Comparison of ENCODE assay signal across 15 cellular contexts in genomic region chr7:85135931-85136330, GRCh38. TPM values are rescaled to one million over a fixed set of nuclear protein-coding genes. Genes with fewer than 3 reads are reported as not detected.
DNase-seq lines count a peak whose midpoint lies in the region; ATAC-seq, FAIRE-seq and TF ChIP-seq lines count a peak whose summit lies in the region.
"Had no signal": no experiment of that assay in that cellular context is flagged by ENCODE, and none has a peak within 500 bp of the region (broad histone marks: within the 10 kb centered on the region; RNA-seq: fewer than 3 reads in every experiment).

No MANE protein-coding gene starts in this region.

- H2AFZ ChIP-seq in smooth muscle cell (ENCODE audit: low read depth), result no peak overlapping the region

- no peaks in the 10 kb centered on the region for H4K20me1 ChIP-seq in smooth muscle cell (ENCODE audit: low read depth)

- no peaks in the 10 kb centered on the region for H3K36me3 ChIP-seq in smooth muscle cell (ENCODE audit: low read depth)
- H3K36me3 ChIP-seq: esophagus squamous epithelium had no signal

- DNase-seq in H54 (ENCODE audit: insufficient read length, low spot score) (no peak), SW 1271 (lab: John Stamatoyannopoulos, UW) (peak; percentile 20 to 79), fibroblast of villous mesenchyme (ENCODE audit: low read depth) (peak; percentile 25), smooth muscle cell (lab: John Stamatoyannopoulos, UW; ENCODE audit: unreplicated experiment) (no peak), C1 segment of cervical spinal cord (lab: John Stamatoyannopoulos, UW) (no peak)
- DNase-seq: activated CD8-positive, alpha-beta T cell treated with anti-CD3 and anti-CD28 coated beads, Interleukin-2, amount 10 ng/mL, durations not matched to agents 7 days and 5 days; esophagus squamous epithelium; islet precursor cell; NCI-H1105; NCI-H524; right cardiac atrium had no signal

- H3K4me3 ChIP-seq in fibroblast of villous mesenchyme (ENCODE audit: low read depth, low read length) (no peak overlapping the region), smooth muscle cell (no peak overlapping the region)
- H3K4me3 ChIP-seq: esophagus squamous epithelium had no signal

- no peak for ATAC-seq in GM18858 (IDR thresholded peaks at IDR 0.05; ENCODE audit: unreplicated experiment)
- no peak for ATAC-seq in GM21723 (IDR thresholded peaks at IDR 0.05; ENCODE audit: unreplicated experiment)
- ATAC-seq: activated CD8-positive, alpha-beta T cell treated with anti-CD3 and anti-CD28 coated beads, Interleukin-2, amount 10 ng/mL, durations not matched to agents 7 days and 5 days; right cardiac atrium had no signal

- no peaks in the 10 kb centered on the region for H3K79me2 ChIP-seq in smooth muscle cell (ENCODE audit: low read depth)

- WGBS in smooth muscle cell (ENCODE audit: low lambda C conversion rate), result 46% methylated on average over 2 of the region's 2 CpGs

- H3K9ac ChIP-seq in smooth muscle cell (ENCODE audit: low read depth), result no peak overlapping the region

- peak overlapping the region; percentile 12 for H3K27ac ChIP-seq in smooth muscle cell (ENCODE audit: low read depth)
- H3K27ac ChIP-seq: esophagus squamous epithelium had no signal

- no peak for TF ChIP-seq POLR2A in H54 (IDR thresholded peaks at IDR 0.05; ENCODE audit: low read depth, low read length)

- H3K4me2 ChIP-seq in smooth muscle cell, result peak overlapping the region; percentile 49

- H3K9me3 ChIP-seq in smooth muscle cell (replicated peaks; ENCODE audit: low read depth), result no peaks in the 10 kb centered on the region
- H3K9me3 ChIP-seq: esophagus squamous epithelium had no signal

- H3K4me1 ChIP-seq in smooth muscle cell (ENCODE audit: low read depth), result peaks cover 7% of the 10 kb centered on the region
- H3K4me1 ChIP-seq: esophagus squamous epithelium had no signal

- TF ChIP-seq CTCF in fibroblast of villous mesenchyme (IDR thresholded peaks at IDR 0.05; ENCODE audit: insufficient read depth, low read depth, low read length), result no peak
- no peak for TF ChIP-seq CTCF in smooth muscle cell (IDR thresholded peaks at IDR 0.05; ENCODE audit: borderline replicate concordance, insufficient read depth, poor library complexity, severe bottlenecking)

- no peaks in the 10 kb centered on the region for H3K27me3 ChIP-seq in smooth muscle cell (ENCODE audit: low read depth)
- H3K27me3 ChIP-seq: esophagus squamous epithelium had no signal

- FAIRE-seq in H54 (lab: Jason Lieb, UNC), result peak; percentile 38
- FAIRE-seq: D721Med had no signal

- H3F3A ChIP-seq in smooth muscle cell (ENCODE audit: low read depth), result no peaks in the 10 kb centered on the region

RNA-seq across cellular contexts. Expression of gene SEMA3D, which starts 50.9 kb away (rescaled TPM):
- total RNA-seq in fibroblast of villous mesenchyme (3.0 and 4.8 TPM in 2 replicates), smooth muscle cell (106 and 116 TPM in 2 replicates)
- 9.8 and 31.4 TPM in 2 replicates for polyA plus RNA-seq in smooth muscle cell
- total RNA-seq: activated CD8-positive, alpha-beta T cell treated with anti-CD3 and anti-CD28 coated beads, Interleukin-2, amount 10 ng/mL, durations not matched to agents 7 days and 5 days had no signal
- polyA plus RNA-seq: IgD-negative memory B cell had no signal

Comparison
In these comparisons a context has a peak if more than half of its experiments do, and no peak if none do; other contexts are left out.
1. DNase-seq: peak in SW 1271 (2 of 2) and fibroblast of villous mesenchyme (single experiment); none in H54 (single experiment), smooth muscle cell (single experiment) and C1 segment of cervical spinal cord (0 of 14).
2. RNA of gene SEMA3D, which starts 50.9 kb away (total RNA-seq): 106 to 116 TPM in smooth muscle cell; 3.0 to 4.8 TPM in fibroblast of villous mesenchyme; every median in the first group is over 10 times any median in the second.